ENCODE assay signal across 8 cellular contexts in the genomic region with DNA sequence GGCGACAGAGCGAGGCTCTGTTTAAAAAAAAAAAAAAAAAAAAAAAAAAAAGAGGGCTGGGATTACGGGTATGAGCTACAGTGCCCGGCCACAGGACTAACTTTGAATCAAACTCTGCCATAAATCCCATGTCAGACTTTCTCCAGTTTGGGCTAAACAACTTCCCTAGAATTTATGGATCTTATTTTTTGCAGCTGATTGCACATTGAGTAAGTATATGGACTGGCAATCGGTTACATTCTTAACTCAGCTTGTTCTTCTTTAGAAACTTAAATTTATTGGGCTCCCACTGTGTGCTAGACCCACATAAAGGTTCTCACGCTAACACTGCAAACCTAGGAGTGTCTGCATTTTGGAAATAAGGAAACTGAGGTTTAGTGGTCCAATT. TPM values are rescaled to one million over a fixed set of nuclear protein-coding genes. Genes with fewer than 3 reads are reported as not detected.
DNase-seq lines count a peak whose midpoint lies in the region; ATAC-seq and TF ChIP-seq lines count a peak whose summit lies in the region.

No MANE protein-coding gene starts in this region.

- H3K4me1 Mint-ChIP-seq in T-helper 1 cell treated with Interleukin-12 subunit alpha and Interleukin-12 subunit beta and Interleukin-4 antibody, amounts not matched to agents 30 μg/mL and 1 μg/mL, for 36 hours (ENCODE audit: low read depth) = peaks cover 51% of the 10 kb centered on the region
- H3K4me1 Mint-ChIP-seq in activated naive CD8-positive, alpha-beta T cell treated with anti-CD3 and anti-CD28 coated beads, Interleukin-2, amount 50 U/mL, for 24 hours = peaks cover 43% of the 10 kb centered on the region

- H3K36me3 Mint-ChIP-seq in T-helper 1 cell treated with Interleukin-12 subunit alpha and Interleukin-12 subunit beta and Interleukin-4 antibody, amounts not matched to agents 30 μg/mL and 1 μg/mL, for 36 hours (ENCODE audit: low read depth) = peaks cover 28% of the 10 kb centered on the region
- H3K36me3 Mint-ChIP-seq in activated naive CD8-positive, alpha-beta T cell treated with anti-CD3 and anti-CD28 coated beads, Interleukin-2, amount 50 U/mL, for 24 hours (ENCODE audit: low read depth) = peaks cover 25% of the 10 kb centered on the region

- no peaks in the 10 kb centered on the region for H3K27me3 ChIP-seq in kidney epithelial cell (ENCODE audit: control insufficient read depth, insufficient read depth, low read length)

- H3K27ac Mint-ChIP-seq in T-helper 1 cell treated with Interleukin-12 subunit alpha and Interleukin-12 subunit beta and Interleukin-4 antibody, amounts not matched to agents 30 μg/mL and 1 μg/mL, for 36 hours = peak overlapping the region; percentile 90
- peak overlapping the region; percentile 91 for H3K27ac Mint-ChIP-seq in activated naive CD8-positive, alpha-beta T cell treated with anti-CD3 and anti-CD28 coated beads, Interleukin-2, amount 50 U/mL, for 24 hours

- H3K27me3 Mint-ChIP-seq in T-helper 1 cell treated with Interleukin-12 subunit alpha and Interleukin-12 subunit beta and Interleukin-4 antibody, amounts not matched to agents 30 μg/mL and 1 μg/mL, for 36 hours (ENCODE audit: low read depth) = no peaks in the 10 kb centered on the region
- no peaks in the 10 kb centered on the region for H3K27me3 Mint-ChIP-seq in activated naive CD8-positive, alpha-beta T cell treated with anti-CD3 and anti-CD28 coated beads, Interleukin-2, amount 50 U/mL, for 24 hours

- TF ChIP-seq CTCF in kidney epithelial cell (IDR thresholded peaks at IDR 0.05; ENCODE audit: insufficient read depth, low read length, poor library complexity, severe bottlenecking) = no peak

- DNase-seq in T-helper 1 cell (no peak), kidney epithelial cell (ENCODE audit: low read depth) (no peak), NCI-H2227 treated with DMSO at 0.1 percent for 48 hours (lab: John Stamatoyannopoulos, UW) (no peak)
- DNase-seq in activated naive CD8-positive, alpha-beta T cell treated with anti-CD3 and anti-CD28 coated beads, Interleukin-2, amount 50 U/mL, for 24 hours = no peak

- no peaks in the 10 kb centered on the region for H3K36me3 ChIP-seq in kidney epithelial cell (ENCODE audit: control insufficient read depth, insufficient read depth, low read length)

- H3K4me3 ChIP-seq in kidney epithelial cell (ENCODE audit: low read depth, low read length) = peak overlapping the region; percentile 70

- peak overlapping the region; percentile 96 for H3K27ac ChIP-seq in temporal lobe (ENCODE audit: low read depth, low read length)

- H3K4me3 Mint-ChIP-seq in T-helper 1 cell treated with Interleukin-12 subunit alpha and Interleukin-12 subunit beta and Interleukin-4 antibody, amounts not matched to agents 30 μg/mL and 1 μg/mL, for 36 hours = peak overlapping the region; percentile 82
- H3K4me3 Mint-ChIP-seq in activated naive CD8-positive, alpha-beta T cell treated with anti-CD3 and anti-CD28 coated beads, Interleukin-2, amount 50 U/mL, for 24 hours = peak overlapping the region; percentile 88

- H3K9me3 Mint-ChIP-seq in T-helper 1 cell treated with Interleukin-12 subunit alpha and Interleukin-12 subunit beta and Interleukin-4 antibody, amounts not matched to agents 30 μg/mL and 1 μg/mL, for 36 hours = no peaks in the 10 kb centered on the region
- no peaks in the 10 kb centered on the region for H3K9me3 Mint-ChIP-seq in activated naive CD8-positive, alpha-beta T cell treated with anti-CD3 and anti-CD28 coated beads, Interleukin-2, amount 50 U/mL, for 24 hours

- ATAC-seq in activated naive CD8-positive, alpha-beta T cell treated with anti-CD3 and anti-CD28 coated beads, Interleukin-2, amount 50 U/mL, for 24 hours = no peak
- ATAC-seq in GM21723 (IDR thresholded peaks at IDR 0.05; ENCODE audit: unreplicated experiment) (no peak), GM21576 (IDR thresholded peaks at IDR 0.05; ENCODE audit: unreplicated experiment) (no peak)

RNA-seq across cellular contexts. Expression of a gene that starts 0.8 kb away (rescaled TPM):
- total RNA-seq in kidney epithelial cell = 57.4 and 64.5 TPM in 2 replicates
- total RNA-seq in temporal lobe = 35.7 TPM

RNA-seq across cellular contexts. Expression of a gene that starts 39.8 kb away (rescaled TPM):
- total RNA-seq in kidney epithelial cell (1.3 and 2.3 TPM in 2 replicates), temporal lobe (8.1 TPM)
